In genomic region chr2:105364436-105365139, GRCh38 we compare ENCODE assay signal across 20 cellular contexts. TPM values are rescaled to one million over a fixed set of nuclear protein-coding genes. Genes with fewer than 3 reads are reported as not detected.
DNase-seq lines count a peak whose midpoint lies in the region; ATAC-seq and TF ChIP-seq lines count a peak whose summit lies in the region.
"Had no signal": no experiment of that assay in that cellular context is flagged by ENCODE, and none has a peak within 500 bp of the region (broad histone marks: within the 10 kb centered on the region; RNA-seq: fewer than 3 reads in every experiment).

No MANE protein-coding gene starts in this region.

- no peak for ATAC-seq in left cardiac atrium

- H3K36me3 ChIP-seq in cardiac muscle cell, result peaks cover 91% of the 10 kb centered on the region
- H3K36me3 ChIP-seq in KOPT-K1 (ENCODE audit: insufficient read depth, low read length), result peaks cover 6% of the 10 kb centered on the region
- H3K36me3 ChIP-seq in esophagus muscularis mucosa, result peaks cover 41 to 100% (median 79%) of the 10 kb centered on the region in 4 donors

- TF ChIP-seq EP300 in esophagus muscularis mucosa (IDR thresholded peaks at IDR 0.05), result no peak

- no peaks in the 10 kb centered on the region for H3K4me1 ChIP-seq in cardiac muscle cell (ENCODE audit: low read depth)
- peaks cover 6 to 14% (median 11%) of the 10 kb centered on the region in 4 donors for H3K4me1 ChIP-seq in esophagus muscularis mucosa

- WGBS in esophagus muscularis mucosa, result 74% methylated on average over 5 of the region's 5 CpGs

- TF ChIP-seq POLR2A in esophagus muscularis mucosa (IDR thresholded peaks at IDR 0.05; ENCODE audit: low read depth), result no peak

- TF ChIP-seq CTCF in cardiac muscle cell (IDR thresholded peaks at IDR 0.05; ENCODE audit: low read depth, low read length), result no peak
- TF ChIP-seq CTCF in esophagus muscularis mucosa (IDR thresholded peaks at IDR 0.05), result no peak

- H3K27ac ChIP-seq in cardiac muscle cell (peak overlapping the region; percentile 34), KOPT-K1 (ENCODE audit: low read depth, low read length, poor library complexity, severe bottlenecking) (peak overlapping the region; percentile 13), esophagus muscularis mucosa (replicated peaks in 1 of 4) (no peak overlapping the region), substantia nigra (ENCODE audit: low read depth, low read length, poor library complexity, severe bottlenecking) (no peak overlapping the region)

- H3K27me3 ChIP-seq in cardiac muscle cell (no peaks in the 10 kb centered on the region), esophagus muscularis mucosa (no peaks in the 10 kb centered on the region)

- DNase-seq in cardiac muscle cell (ENCODE audit: low read depth in 1 of 2, low spot score in 1 of 2), result no peak
- DNase-seq in left cardiac atrium, result no peak
- peak; percentile 82 for DNase-seq in esophagus muscularis mucosa (ENCODE audit: extremely low spot score)
- DNase-seq in NOMO-1 treated with DMSO at 0.1 percent for 48 hours (lab: John Stamatoyannopoulos, UW; ENCODE audit: unreplicated experiment), result no peak
- DNase-seq in DMS153 treated with DMSO at 0.1 percent for 48 hours (lab: John Stamatoyannopoulos, UW; ENCODE audit: unreplicated experiment), result no peak
- DNase-seq in pons (ENCODE audit: low spot score), result no peak
- DNase-seq in substantia nigra (lab: John Stamatoyannopoulos, UW), result no peak
- DNase-seq: 8988T, C1 segment of cervical spinal cord, DND-41, GF-D8, NCI-H1417, NCI-H2029, NCI-H2171, NCI-H446, NCI-H69, RPMI8226, SIG-M5 had no signal

- H3K4me3 ChIP-seq in cardiac muscle cell (no peak overlapping the region), esophagus muscularis mucosa (no peak overlapping the region)

- H3K9me3 ChIP-seq in cardiac muscle cell (ENCODE audit: low read depth) (no peaks in the 10 kb centered on the region), KOPT-K1 (ENCODE audit: insufficient read depth, low read length, poor library complexity, severe bottlenecking) (no peaks in the 10 kb centered on the region), esophagus muscularis mucosa (no peaks in the 10 kb centered on the region)

- intact Hi-C loops in left cardiac atrium (cut with DNase I), result no loop called here
- intact Hi-C loops in esophagus muscularis mucosa (cut with DNase I), result no loop called here

RNA-seq across cellular contexts. Expression of gene C2orf49, which starts 27.2 kb away (rescaled TPM):
- total RNA-seq in cardiac muscle cell, result 21.5 and 37.9 TPM in 2 replicates
- 19.2 and 31.3 TPM in 2 replicates for polyA plus RNA-seq in cardiac muscle cell
- 10 to 100 TPM; 15.6 to 16.2 TPM for total RNA-seq in left cardiac atrium
- 10 to 100 TPM; 16.4 to 19.5 (median 17.7) TPM for total RNA-seq in esophagus muscularis mucosa

RNA-seq across cellular contexts. Expression of gene FHL2, which starts 34.3 kb away (rescaled TPM):
- 586 and 1,288 TPM in 2 replicates for total RNA-seq in cardiac muscle cell
- polyA plus RNA-seq in cardiac muscle cell, result 612 and 1,543 TPM in 2 replicates
- total RNA-seq in left cardiac atrium, result 10 to 100 TPM; 32.3 to 92.2 TPM
- 100 to 1,000 TPM in 1 of 4 donors, 10 to 100 TPM in 3; 81.8 to 114 (median 87.9) TPM for total RNA-seq in esophagus muscularis mucosa
- total RNA-seq: OCI-LY7 had no signal

RNA-seq across cellular contexts. Expression of gene TGFBRAP1, which starts 35.1 kb away (rescaled TPM):
- total RNA-seq in cardiac muscle cell, result 15.8 and 18.9 TPM in 2 replicates
- 11.4 and 11.5 TPM in 2 replicates for polyA plus RNA-seq in cardiac muscle cell
- total RNA-seq in left cardiac atrium, result 10 to 100 TPM; 11.2 to 12.7 TPM
- total RNA-seq in esophagus muscularis mucosa, result 10 to 100 TPM; 20.8 to 34.4 (median 27.9) TPM

Comparison
In these comparisons a context has a peak if more than half of its experiments do, and no peak if none do; other contexts are left out.
1. H3K27ac ChIP-seq: peak in cardiac muscle cell (single experiment) and KOPT-K1 (single experiment); none in esophagus muscularis mucosa (0 of 4) and substantia nigra (single experiment).